Comparison of ENCODE assay signal across 8 cellular contexts in the genomic region with DNA sequence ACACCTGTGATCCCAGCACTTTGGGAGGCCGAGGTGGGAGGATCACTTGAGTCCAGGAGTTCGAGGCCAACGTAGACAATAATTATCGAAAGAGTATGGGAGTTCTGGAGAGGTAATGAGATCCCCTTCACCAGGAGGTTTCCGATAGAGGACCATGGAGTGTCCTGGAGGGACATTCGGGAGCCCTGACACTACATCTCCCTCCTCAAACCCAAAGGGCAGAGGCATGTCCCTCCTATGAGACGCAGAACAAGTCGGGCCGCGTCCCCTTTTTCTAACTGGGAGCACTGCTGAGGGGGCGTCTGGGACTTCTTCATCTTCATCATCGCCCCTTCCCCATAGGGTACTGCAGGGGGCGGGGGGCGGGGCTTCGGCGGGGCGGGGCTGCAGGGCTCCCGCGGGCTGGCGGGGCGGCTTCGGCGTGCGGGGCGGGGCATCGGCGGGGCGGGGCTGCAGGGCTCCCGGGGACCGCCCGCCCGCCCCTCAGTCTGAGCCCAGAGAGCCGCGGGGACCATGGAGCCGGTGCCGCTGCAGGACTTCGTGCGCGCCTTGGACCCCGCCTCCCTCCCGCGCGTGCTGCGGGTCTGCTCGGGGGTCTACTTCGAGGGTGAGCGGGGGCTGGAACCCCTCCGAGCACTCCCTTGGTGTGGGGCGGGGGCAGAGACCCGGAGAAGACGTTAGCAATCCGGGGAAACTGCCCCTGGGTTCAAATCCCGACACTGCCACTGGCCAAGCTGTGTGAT. TPM values are rescaled to one million over a fixed set of nuclear protein-coding genes. Genes with fewer than 3 reads are reported as not detected.
DNase-seq lines count a peak whose midpoint lies in the region; ATAC-seq, FAIRE-seq and TF ChIP-seq lines count a peak whose summit lies in the region.

A gene (plus strand): TSS at position 486 of the 743 bp plus-strand sequence. CDS start 28 bp downstream, at position 514.

- no peak for TF ChIP-seq CTCF in choroid plexus epithelial cell (conservative IDR thresholded peaks at IDR 0.05; ENCODE audit: low read depth, low read length)
- TF ChIP-seq CTCF in left lung (IDR thresholded peaks at IDR 0.05), result no peak

- DNase-seq in GM12892 (ENCODE audit: insufficient read length) (peak; percentile 85), MG63 (peak; percentile 77), choroid plexus epithelial cell (ENCODE audit: low read depth) (peak; percentile 32), left lung (peak; percentile 79 to 96), G401 (ENCODE audit: low spot score) (no peak)
- peak; percentile 90 for DNase-seq in activated CD4-positive, alpha-beta T cell treated with anti-CD3 and anti-CD28 coated beads for 36 hours
- peak; percentile 73 for DNase-seq in stimulated activated CD4-positive, alpha-beta T cell treated with anti-CD3 and anti-CD28 coated beads, Interleukin-2, amount 100 ng/mL, for 4 hours (ENCODE audit: low read depth)

- H3K9me3 ChIP-seq in MG63 (no peaks in the 10 kb centered on the region), left lung (no peaks in the 10 kb centered on the region)

- H3K36me3 ChIP-seq in MG63 (no peaks in the 10 kb centered on the region), left lung (peaks cover 0 to 13% of the 10 kb centered on the region in 2 donors)

- H3K36me3 Mint-ChIP-seq in activated CD4-positive, alpha-beta T cell treated with anti-CD3 and anti-CD28 coated beads for 36 hours (ENCODE audit: low read depth), result no peaks in the 10 kb centered on the region

- H3K4me1 ChIP-seq in left lung, result peaks cover 0 to 61% of the 10 kb centered on the region in 2 donors

- peak within 1 kb of the TSS; percentile 81 to 92 for H3K27ac ChIP-seq in left lung

- in situ Hi-C loops in G401 (cut with HindIII; ENCODE audit: low sequenced_read_pairs), result no loop called here

- TF ChIP-seq POLR2A in GM12892 (IDR thresholded peaks at IDR 0.05; ENCODE audit: low read depth, low read length), result peak; percentile 76; the same call in 1 of the 2 replicates

- H3K27me3 Mint-ChIP-seq in activated CD4-positive, alpha-beta T cell treated with anti-CD3 and anti-CD28 coated beads for 36 hours, result no peaks in the 10 kb centered on the region

- H3K4me1 Mint-ChIP-seq in activated CD4-positive, alpha-beta T cell treated with anti-CD3 and anti-CD28 coated beads for 36 hours, result peaks cover 36% of the 10 kb centered on the region

- CTCF ChIA-PET in activated CD4-positive, alpha-beta T cell treated with anti-CD3 and anti-CD28 coated beads for 36 hours (lab: Charles Lee), result interaction anchor here (0.6 kb wide), 1 partner anchor 50 kb away, joined by 4 read pairs; no protein-coding TSS in a partner anchor

- intact Hi-C loops in activated CD4-positive, alpha-beta T cell treated with anti-CD3 and anti-CD28 coated beads for 36 hours (cut with DNase I, micrococcal nuclease), result loop anchor here in 1 of 2 experiments (1.0 kb wide), 6 partner anchors 42 to 361 kb away; a partner anchor contains a TSS
- intact Hi-C loops in left lung (cut with DNase I), result no loop called here

- ATAC-seq in activated CD4-positive, alpha-beta T cell treated with anti-CD3 and anti-CD28 coated beads for 36 hours, result peak; percentile 81
- ATAC-seq in left lung, result peak; percentile 83
- no peak for ATAC-seq in HG02678 (IDR thresholded peaks at IDR 0.05; ENCODE audit: unreplicated experiment)

- H3K4me3 Mint-ChIP-seq in activated CD4-positive, alpha-beta T cell treated with anti-CD3 and anti-CD28 coated beads for 36 hours, result peak within 1 kb of the TSS; percentile 87

- no peaks in the 10 kb centered on the region for H3K9me3 Mint-ChIP-seq in activated CD4-positive, alpha-beta T cell treated with anti-CD3 and anti-CD28 coated beads for 36 hours (ENCODE audit: low read depth)

- H3K27ac Mint-ChIP-seq in activated CD4-positive, alpha-beta T cell treated with anti-CD3 and anti-CD28 coated beads for 36 hours, result peak within 1 kb of the TSS; percentile 83

- H3K27me3 ChIP-seq in MG63 (no peaks in the 10 kb centered on the region), left lung (no peaks in the 10 kb centered on the region)

- POLR2A ChIA-PET in activated CD4-positive, alpha-beta T cell treated with anti-CD3 and anti-CD28 coated beads for 36 hours (lab: Charles Lee), result no interaction called here

- H3K4me3 ChIP-seq in MG63 (peak within 1 kb of the TSS; percentile 55), choroid plexus epithelial cell (ENCODE audit: low read depth, low read length) (peak within 1 kb of the TSS; percentile 71), left lung (peak within 1 kb of the TSS; percentile 49 to 63)

- no peak for FAIRE-seq in GM12892 (lab: Jason Lieb, UNC)

RNA-seq across cellular contexts. Expression of the gene that starts here (rescaled TPM):
- polyA plus RNA-seq in GM12892 (2012; ENCODE audit: missing spikeins), result 29.7 TPM
- 8.9 and 9.0 TPM in 2 replicates for total RNA-seq in MG63 (2014; rRNA removed; shearing (Covaris generic); ENCODE audit: low replicate concordance)
- 10 to 100 TPM; 14.2 to 16.2 TPM for total RNA-seq in activated CD4-positive, alpha-beta T cell treated with anti-CD3 and anti-CD28 coated beads for 36 hours
- 100 to 1,000 TPM in 1 of 2 donors, 10 to 100 TPM in 1; 33.7 to 110 TPM for total RNA-seq in left lung
- total RNA-seq in G401 (2014; rRNA removed; shearing (Covaris generic)), result 2.6 and 3.9 TPM in 2 replicates
